ENCODE assay signal across 8 cellular contexts in genomic region chr3:170585008-170585936, GRCh38. TPM values are rescaled to one million over a fixed set of nuclear protein-coding genes. Genes with fewer than 3 reads are reported as not detected.
DNase-seq lines count a peak whose midpoint lies in the region; TF ChIP-seq lines count a peak whose summit lies in the region.

No MANE protein-coding gene starts in this region.

- H2AFZ ChIP-seq in smooth muscle cell (ENCODE audit: low read depth), result no peak overlapping the region

- H3K4me3 ChIP-seq in iPS-15b (ENCODE audit: low read depth, low read length) (peak overlapping the region; percentile 63), smooth muscle cell (peak overlapping the region; percentile 37)

- 4% methylated on average over 65 of the region's 81 CpGs for WGBS in smooth muscle cell (ENCODE audit: low lambda C conversion rate)

- no peak for TF ChIP-seq CTCF in smooth muscle cell (IDR thresholded peaks at IDR 0.05; ENCODE audit: borderline replicate concordance, insufficient read depth, poor library complexity, severe bottlenecking)

- H4K20me1 ChIP-seq in smooth muscle cell (ENCODE audit: low read depth), result no peaks in the 10 kb centered on the region

- peak; percentile 26 for DNase-seq in NCI-H1436 (lab: John Stamatoyannopoulos, UW)
- no peak for DNase-seq in NCI-H1436 treated with DMSO at 0.1 percent for 48 hours (lab: John Stamatoyannopoulos, UW)
- peak; percentile 30 for DNase-seq in astrocyte of the hippocampus (ENCODE audit: low read depth, low spot score)
- no peak for DNase-seq in smooth muscle cell (lab: John Stamatoyannopoulos, UW; ENCODE audit: unreplicated experiment)
- no peak for DNase-seq in COR-L47 (lab: John Stamatoyannopoulos, UW)
- no peak for DNase-seq in GOT3 (lab: John Stamatoyannopoulos, UW)
- no peak for DNase-seq in HK-2 (ENCODE audit: unreplicated experiment)

- no peaks in the 10 kb centered on the region for H3K4me1 ChIP-seq in iPS-15b (ENCODE audit: control insufficient read depth, insufficient read depth, low read length)
- H3K4me1 ChIP-seq in smooth muscle cell (ENCODE audit: low read depth), result peaks cover 7% of the 10 kb centered on the region

- H3K9me3 ChIP-seq in iPS-15b (ENCODE audit: control insufficient read depth, insufficient read depth, low read length) (no peaks in the 10 kb centered on the region), smooth muscle cell (replicated peaks; ENCODE audit: low read depth) (no peaks in the 10 kb centered on the region)

- no peaks in the 10 kb centered on the region for H3K79me2 ChIP-seq in smooth muscle cell (ENCODE audit: low read depth)

- no peak overlapping the region for H3K27ac ChIP-seq in smooth muscle cell (ENCODE audit: low read depth)

- H3K36me3 ChIP-seq in iPS-15b (ENCODE audit: control insufficient read depth, insufficient read depth, low read length), result no peaks in the 10 kb centered on the region
- H3K36me3 ChIP-seq in smooth muscle cell (ENCODE audit: low read depth), result no peaks in the 10 kb centered on the region

- H3K9ac ChIP-seq in iPS-15b (ENCODE audit: low read depth, low read length), result no peak overlapping the region
- H3K9ac ChIP-seq in smooth muscle cell (ENCODE audit: low read depth), result no peak overlapping the region

- no peaks in the 10 kb centered on the region for H3F3A ChIP-seq in smooth muscle cell (ENCODE audit: low read depth)

- peak overlapping the region; percentile 82 for H3K4me2 ChIP-seq in smooth muscle cell

- peaks cover 36% of the 10 kb centered on the region for H3K27me3 ChIP-seq in iPS-15b (ENCODE audit: control insufficient read depth, insufficient read depth, low read length)
- peaks cover 91% of the 10 kb centered on the region for H3K27me3 ChIP-seq in smooth muscle cell (ENCODE audit: low read depth)

RNA-seq across cellular contexts. Expression of gene SLC7A14, which starts 0.6 kb away (rescaled TPM):
- not detected in 2 replicates for total RNA-seq in smooth muscle cell
- polyA plus RNA-seq in smooth muscle cell, result not detected in 2 replicates

Comparison
In these comparisons a context has a peak if more than half of its experiments do, and no peak if none do; other contexts are left out.
1. DNase-seq: peak in NCI-H1436 (single experiment) and astrocyte of the hippocampus (single experiment); none in NCI-H1436 treated with DMSO at 0.1 percent for 48 hours (single experiment), smooth muscle cell (single experiment), COR-L47 (single experiment), GOT3 (single experiment) and HK-2 (single experiment).